Comparison of ENCODE assay signal across 9 cellular contexts in genomic region chr5:134586866-134587524, GRCh38. TPM values are rescaled to one million over a fixed set of nuclear protein-coding genes. Genes with fewer than 3 reads are reported as not detected.
DNase-seq lines count a peak whose midpoint lies in the region; ATAC-seq, FAIRE-seq and TF ChIP-seq lines count a peak whose summit lies in the region.
"Had no signal": no experiment of that assay in that cellular context is flagged by ENCODE, and none has a peak within 500 bp of the region (broad histone marks: within the 10 kb centered on the region; RNA-seq: fewer than 3 reads in every experiment).

No MANE protein-coding gene starts in this region.

- FAIRE-seq in RCC 7860 (lab: Jason Lieb, UNC), result no peak

- no peaks in the 10 kb centered on the region for H3K27me3 Mint-ChIP-seq in CD8-positive, alpha-beta T cell (ENCODE audit: low read depth)
- H3K27me3 Mint-ChIP-seq in nephron progenitor cell (ENCODE audit: low read depth, poor library complexity), result peaks cover 9% of the 10 kb centered on the region
- H3K27me3 Mint-ChIP-seq: dendritic cell treated with granulocyte-macrophage colony-stimulating factor and Interleukin-4, amounts not matched to agents 40 ng/mL and 50 ng/mL, for 4 days had no signal

- H3K9me3 ChIP-seq in CD8-positive, alpha-beta T cell (ENCODE audit: low read length), result no peaks in the 10 kb centered on the region

- TF ChIP-seq CTCF in CD8-positive, alpha-beta T cell (IDR thresholded peaks at IDR 0.05), result peak; percentile 87
- TF ChIP-seq CTCF in nephron progenitor cell (IDR thresholded peaks at IDR 0.05), result peak; percentile 60

- intact Hi-C loops in CD8-positive, alpha-beta T cell (cut with DNase I, micrococcal nuclease), result loop anchor here (1.0 to 2.0 kb wide), 4 partner anchors 216 to 408 kb away; partner anchors contain the start of gene UBE2B (in 1 of the 2)

- peaks cover 4% of the 10 kb centered on the region for H3K4me1 ChIP-seq in CD8-positive, alpha-beta T cell (ENCODE audit: insufficient read depth, low read length)

- CTCF ChIA-PET in CD8-positive, alpha-beta T cell (lab: Charles Lee), result interaction anchor here (0.6 to 3.8 kb wide), 44 partner anchors 9 to 544 kb away, joined by 3 to 36 read pairs (median 5); partner anchors contain the start of genes CDKN2AIPNL, PCBD2 and UBE2B

- H3K27ac Mint-ChIP-seq in CD8-positive, alpha-beta T cell, result peak overlapping the region; percentile 13
- no peak overlapping the region for H3K27ac Mint-ChIP-seq in nephron progenitor cell
- H3K27ac Mint-ChIP-seq: dendritic cell treated with granulocyte-macrophage colony-stimulating factor and Interleukin-4, amounts not matched to agents 40 ng/mL and 50 ng/mL, for 4 days had no signal

- H3K4me3 Mint-ChIP-seq in CD8-positive, alpha-beta T cell, result no peak overlapping the region
- no peak overlapping the region for H3K4me3 Mint-ChIP-seq in nephron progenitor cell
- H3K4me3 Mint-ChIP-seq: dendritic cell treated with granulocyte-macrophage colony-stimulating factor and Interleukin-4, amounts not matched to agents 40 ng/mL and 50 ng/mL, for 4 days had no signal

- no peak overlapping the region for H3K4me3 ChIP-seq in CD8-positive, alpha-beta T cell (ENCODE audit: low read depth, low read length)

- POLR2A ChIA-PET in CD8-positive, alpha-beta T cell (lab: Charles Lee), result interaction anchor here (0.7 to 1.1 kb wide), 3 partner anchors 11 to 274 kb away, joined by 3 read pairs; partner anchors contain the start of gene UBE2B

- no peaks in the 10 kb centered on the region for H3K27me3 ChIP-seq in CD8-positive, alpha-beta T cell (ENCODE audit: insufficient read depth, low read length)

- ATAC-seq in CD8-positive, alpha-beta T cell, result peak; percentile 95
- ATAC-seq in GM19452 (IDR thresholded peaks at IDR 0.05; ENCODE audit: unreplicated experiment), result peak; percentile 77

- no peaks in the 10 kb centered on the region for H3K36me3 ChIP-seq in CD8-positive, alpha-beta T cell (ENCODE audit: insufficient read depth, low read length)

- H3K9me3 Mint-ChIP-seq in CD8-positive, alpha-beta T cell, result no peaks in the 10 kb centered on the region
- no peaks in the 10 kb centered on the region for H3K9me3 Mint-ChIP-seq in nephron progenitor cell
- H3K9me3 Mint-ChIP-seq: dendritic cell treated with granulocyte-macrophage colony-stimulating factor and Interleukin-4, amounts not matched to agents 40 ng/mL and 50 ng/mL, for 4 days had no signal

- H3K27ac ChIP-seq in CD8-positive, alpha-beta T cell (ENCODE audit: low read depth, low read length), result no peak overlapping the region

- H3K36me3 Mint-ChIP-seq in CD8-positive, alpha-beta T cell, result peaks cover 6% of the 10 kb centered on the region
- H3K36me3 Mint-ChIP-seq in nephron progenitor cell (ENCODE audit: low read depth), result no peaks in the 10 kb centered on the region

- peaks cover 9% of the 10 kb centered on the region for H3K4me1 Mint-ChIP-seq in CD8-positive, alpha-beta T cell (ENCODE audit: low read depth)
- peaks cover 7% of the 10 kb centered on the region for H3K4me1 Mint-ChIP-seq in nephron progenitor cell

- peak; percentile 62 to 89 (median 80) for DNase-seq in CD8-positive, alpha-beta T cell
- peak; percentile 78 for DNase-seq in HT1080 (ENCODE audit: low read depth)
- DNase-seq in RCC 7860 (ENCODE audit: low spot score), result peak; percentile 66
- DNase-seq in activated T-cell treated with anti-CD3 and anti-CD28 coated beads, Interleukin-2, amount 50 U/mL, for 48 hours, result peak; percentile 93 to 94
- peak; percentile 68 for DNase-seq in fibroblast of peridontal ligament (ENCODE audit: extremely low read depth)
- peak; percentile 85 for DNase-seq in nephron progenitor cell
- DNase-seq in stimulated activated naive CD4-positive, alpha-beta T cell treated with Interleukin-2 at 50 U/mL for 16 hours (lab: John Stamatoyannopoulos, UW), result peak; percentile 80

RNA-seq across cellular contexts. Expression of gene SAR1B, which starts 45.6 kb away (rescaled TPM):
- 10 to 100 TPM; 45.2 to 46.7 TPM for total RNA-seq in CD8-positive, alpha-beta T cell
- 41.9 and 49.5 TPM in 2 replicates for total RNA-seq in HT1080 (2014; rRNA removed; shearing (Covaris generic))
- polyA plus RNA-seq in HT1080 (2015; cell fraction: cytosol; rRNA removed), result 35.3 and 41.2 TPM in 2 replicates
- polyA plus RNA-seq in HT1080 (2015; cell fraction: nucleus; rRNA removed), result 30.1 and 32.5 TPM in 2 replicates
